Comparison of ENCODE assay signal across 17 cellular contexts in genomic region chr22:20397498-20397897, GRCh38. TPM values are rescaled to one million over a fixed set of nuclear protein-coding genes. Genes with fewer than 3 reads are reported as not detected.
DNase-seq lines count a peak whose midpoint lies in the region; ATAC-seq, FAIRE-seq and TF ChIP-seq lines count a peak whose summit lies in the region.
"Had no signal": no experiment of that assay in that cellular context is flagged by ENCODE, and none has a peak within 500 bp of the region (broad histone marks: within the 10 kb centered on the region; RNA-seq: fewer than 3 reads in every experiment).

No MANE protein-coding gene starts in this region.

- no peaks in the 10 kb centered on the region for H3K27me3 Mint-ChIP-seq in CD4-positive, alpha-beta T cell
- H3K27me3 Mint-ChIP-seq: B cell; CD4-positive, alpha-beta memory T cell had no signal

- no peak for DNase-seq in CD4-positive, alpha-beta T cell
- DNase-seq in K562 (ENCODE audit: extremely low read depth in 1 of 4, low spot score in 3 of 4) (no peak), HAP-1 (ENCODE audit: low spot score in 2 of 2) (no peak), NCI-H446 (lab: John Stamatoyannopoulos, UW) (no peak)
- no peak for DNase-seq in stimulated activated naive CD8-positive, alpha-beta T cell treated with anti-CD3 and anti-CD28 coated beads, Interleukin-15, Interleukin-2, amounts not matched to agents 100 U/mL and 50 U/mL, for 24 hours
- DNase-seq: CD4-positive, alpha-beta memory T cell; DMS153; DMS79; GDM1; GOT3; H7 had no signal

- no peak overlapping the region for H3K4me2 ChIP-seq in K562 (ENCODE audit: insufficient read depth, low read length)
- H3K4me2 ChIP-seq in neural cell (ENCODE audit: low read length) = peak overlapping the region; percentile 15

- BruUV-seq in K562 (replicated peaks; lab: Mats Ljungman, UMichigan) = no TSS peak

- H3K36me3 ChIP-seq in K562 (ENCODE audit: control insufficient read depth, insufficient read depth, low read length) (peaks cover 25% of the 10 kb centered on the region; the same call in 2 of the 3 replicates), neural cell (ENCODE audit: insufficient read depth, low read length) (no peaks in the 10 kb centered on the region), HAP-1 (replicated peaks) (peaks cover 3% of the 10 kb centered on the region)

- H2AFZ ChIP-seq in K562 (ENCODE audit: low read depth, low read length) = no peak overlapping the region
- no peak overlapping the region for H2AFZ ChIP-seq in neural cell (ENCODE audit: low read depth, low read length)

- peaks cover 5% of the 10 kb centered on the region for H3K9me1 ChIP-seq in K562 (ENCODE audit: control insufficient read depth, insufficient read depth, low read length)

- no peaks in the 10 kb centered on the region for H3K9me3 Mint-ChIP-seq in CD4-positive, alpha-beta T cell
- H3K9me3 Mint-ChIP-seq: CD4-positive, alpha-beta memory T cell had no signal

- CTCF ChIA-PET in CD4-positive, alpha-beta T cell (lab: Charles Lee) = no interaction called here
- CTCF ChIA-PET in K562 (lab: Yijun Ruan, JAX; ENCODE audit: low intra/inter-chr PET ratio) = no interaction called here

- no peak for TF ChIP-seq POLR2A in K562 (conservative IDR thresholded peaks at IDR 0.05)

- peak overlapping the region; percentile 9 for H3K4me3 Mint-ChIP-seq in CD4-positive, alpha-beta T cell
- H3K4me3 Mint-ChIP-seq: B cell had no signal

- WGBS in K562 (ENCODE audit: insufficient coverage, low coverage, missing lambda C conversion rate) = 37% methylated on average over 2 of the region's 2 CpGs

- no peak overlapping the region for H3K27ac Mint-ChIP-seq in CD4-positive, alpha-beta T cell
- H3K27ac Mint-ChIP-seq: B cell had no signal

- H3K79me2 ChIP-seq in K562 (ENCODE audit: control insufficient read depth, insufficient read depth, low read length) = peaks cover 17% of the 10 kb centered on the region
- peaks cover 50% of the 10 kb centered on the region for H3K79me2 ChIP-seq in neural cell (replicated peaks; ENCODE audit: insufficient read depth, low read length)

- intact Hi-C loops in CD4-positive, alpha-beta T cell (cut with DNase I, micrococcal nuclease) = loop anchor here in 1 of 2 experiments (10.0 kb wide), 2 partner anchors 283 to 383 kb away; partner anchors contain the start of genes ARVCF, RANBP1 and TRMT2A
- intact Hi-C loops in K562 (cut with micrococcal nuclease) = no loop called here

- no peak for TF ChIP-seq RAD21 in K562 (CRISPR knock-in tag; conservative IDR thresholded peaks at IDR 0.05 in 1 of 2, IDR thresholded peaks at IDR 0.05 in 1 of 2)
- no peak for TF ChIP-seq RAD21 in neural cell (conservative IDR thresholded peaks at IDR 0.05)

- no peaks in the 10 kb centered on the region for H3K9me2 ChIP-seq in neural cell (ENCODE audit: insufficient read depth, low read length)

- H3K9me3 ChIP-seq in CD4-positive, alpha-beta T cell (ENCODE audit: control insufficient read depth, low read length) = no peaks in the 10 kb centered on the region
- H3K9me3 ChIP-seq in K562 (replicated peaks; ENCODE audit: control insufficient read depth, insufficient read depth, low read depth, low read length) (peaks cover 3% of the 10 kb centered on the region; the same call in 1 of the 2 replicates), neural cell (ENCODE audit: low read length) (no peaks in the 10 kb centered on the region), HAP-1 (no peaks in the 10 kb centered on the region)

- ATAC-seq in CD4-positive, alpha-beta T cell (ENCODE audit: poor library complexity) = no peak
- ATAC-seq in K562 = no peak
- ATAC-seq in stimulated activated naive CD8-positive, alpha-beta T cell treated with anti-CD3 and anti-CD28 coated beads, Interleukin-15, Interleukin-2, amounts not matched to agents 100 U/mL and 50 U/mL, for 24 hours = no peak

- H3K36me3 Mint-ChIP-seq in CD4-positive, alpha-beta T cell (ENCODE audit: low read depth) = peaks cover 10% of the 10 kb centered on the region

- no peak overlapping the region for H3K9ac ChIP-seq in K562 (ENCODE audit: insufficient read depth in 1 of 2, low read depth in 2 of 2, low read length in 2 of 2)
- H3K9ac ChIP-seq in neural cell (ENCODE audit: low read length) = no peak overlapping the region

- peaks cover 3% of the 10 kb centered on the region for H3F3A ChIP-seq in neural cell (ENCODE audit: insufficient read depth, low read length, poor library complexity, severe bottlenecking)

- peaks cover 16 to 33% of the 10 kb centered on the region in 2 experiments for H3K4me1 ChIP-seq in K562 (replicated peaks in 1 of 2; ENCODE audit: control insufficient read depth in 2 of 2, insufficient read depth in 2 of 2, low read length in 2 of 2)
- H3K4me1 ChIP-seq in HAP-1 = peaks cover 22% of the 10 kb centered on the region

- no peaks in the 10 kb centered on the region for H3K27me3 ChIP-seq in CD4-positive, alpha-beta T cell (ENCODE audit: control insufficient read depth, insufficient read depth, low read length)
- H3K27me3 ChIP-seq in K562 (ENCODE audit: control insufficient read depth in 2 of 2, insufficient read depth in 2 of 2, low read length in 2 of 2) = no peaks in the 10 kb centered on the region
- H3K27me3 ChIP-seq in neural cell (ENCODE audit: insufficient read depth, low read depth, low read length) = no peaks in the 10 kb centered on the region
- H3K27me3 ChIP-seq in HAP-1 (ENCODE audit: low read depth) = no peaks in the 10 kb centered on the region

- POLR2A ChIA-PET in CD4-positive, alpha-beta T cell (lab: Charles Lee) = no interaction called here
- POLR2A ChIA-PET in K562 (lab: Yijun Ruan, JAX) = interaction anchor here (6.3 to 7.0 kb wide), 2 partner anchors 9 to 17 kb away, joined by 62 to 84 read pairs; no protein-coding TSS in a partner anchor

- H3K27ac ChIP-seq in CD4-positive, alpha-beta T cell (ENCODE audit: low read depth, low read length) = no peak overlapping the region
- H3K27ac ChIP-seq in K562 (ENCODE audit: extremely low read depth, low read depth, low read length) (no peak overlapping the region), neural cell (ENCODE audit: low read length) (no peak overlapping the region)
- H3K27ac ChIP-seq: C4-2B, HL-60 had no signal

- in situ Hi-C loops in K562 (cut with MboI) (loop anchor here (10.0 kb wide), 1 partner anchor 53 kb away; no protein-coding TSS in a partner anchor), HAP-1 (cut with MboI; ENCODE audit: low sequenced_read_pairs) (no loop called here)

- TF ChIP-seq CTCF in CD4-positive, alpha-beta T cell (IDR thresholded peaks at IDR 0.05) = no peak
- TF ChIP-seq CTCF in K562 (IDR thresholded peaks at IDR 0.05 in 2 of 3, conservative IDR thresholded peaks at IDR 0.05 in 1 of 3; ENCODE audit: insufficient read depth in 2 of 3, low read depth in 1 of 3, low read length in 3 of 3) = no peak
- no peak for TF ChIP-seq CTCF in neural cell (IDR thresholded peaks at IDR 0.05; ENCODE audit: poor library complexity, severe bottlenecking)

- H4K20me1 ChIP-seq in K562 (replicated peaks; ENCODE audit: control insufficient read depth, insufficient read depth, low read length) (0 out of 2 replicates have a peak, but pooled peaks cover 6% of the 10 kb centered on the region), neural cell (ENCODE audit: insufficient read depth) (peaks cover 4% of the 10 kb centered on the region)

- H3K4me1 Mint-ChIP-seq in CD4-positive, alpha-beta T cell (ENCODE audit: low read depth) = peaks cover 35% of the 10 kb centered on the region

- no peak for FAIRE-seq in K562 (lab: Jason Lieb, UNC)
- FAIRE-seq: GM12892, GM18507 had no signal

- TF ChIP-seq EP300 in K562 (IDR thresholded peaks at IDR 0.05; ENCODE audit: low read length) (no peak), neural cell (conservative IDR thresholded peaks at IDR 0.05; ENCODE audit: poor library complexity, severe bottlenecking) (no peak)

- H3K4me3 ChIP-seq in K562 (no peak overlapping the region), neural cell (ENCODE audit: low read length) (peak overlapping the region; percentile 100), HAP-1 (no peak overlapping the region)

RNA-seq across cellular contexts. Expression of gene ZNF74, which starts 3.5 kb away (rescaled TPM):
- total RNA-seq in CD4-positive, alpha-beta T cell = 1 to 10 TPM; 1.7 to 2.3 TPM
- 36.8 and 68.2 TPM in 2 replicates for total RNA-seq in K562 (2011; cell fraction: chromatin; rRNA removed; ENCODE audit: low replicate concordance)
- 55.4 and 63.2 TPM in 2 replicates for total RNA-seq in K562 (2011; cell fraction: nucleolus; rRNA removed)
- total RNA-seq in K562 (2011; cell fraction: nucleoplasm; rRNA removed) = 50.2 and 53.7 TPM in 2 replicates
- total RNA-seq in K562 (2014; rRNA removed) (49.2 and 56.7 TPM in 2 replicates), K562 (2014; rRNA removed; fragmentation: Illumina TruSeq; extraction: Trizol) (17.4 and 20.5 TPM in 2 replicates), K562 (2015; rRNA removed; fragmentation: Illumina TruSeq; extraction: Trizol) (31.5 and 32.5 TPM in 2 replicates), K562 (2021) (53.5 and 55.7 TPM in 2 replicates)
- polyA plus RNA-seq in K562 (2011; rRNA removed) (33.8 and 49.7 TPM in 2 replicates), K562 (2014; fragmentation: Illumina TruSeq; extraction: Trizol) (22.8 and 24.5 TPM in 2 replicates), K562 (2014; fragmentation: Nextera tagmentation; extraction: Ambion mirVana) (1 to 10 TPM; 2.4 to 3.7 TPM), K562 (2014; rRNA removed) (37.1 and 62.8 TPM in 2 replicates), neural cell (75.6 and 79.5 TPM in 2 replicates)
- 56.9 and 67.4 TPM in 2 replicates for polyA plus RNA-seq in K562 (2011; cell fraction: cytosol; rRNA removed)
- polyA plus RNA-seq in K562 (2011; cell fraction: nucleus; rRNA removed) = 42.8 and 56.1 TPM in 2 replicates
- polyA plus RNA-seq in K562 (2012) = 31.5 and 39.9 TPM in 2 replicates
- 32.6 and 33.0 TPM in 2 replicates for polyA minus RNA-seq in K562 (2011; rRNA and poly(A)+ RNA removed)
- 39.3 and 58.2 TPM in 2 replicates for polyA minus RNA-seq in K562 (2011; cell fraction: cytosol; rRNA and poly(A)+ RNA removed)
- 23.6 and 28.3 TPM in 2 replicates for polyA minus RNA-seq in K562 (2011; cell fraction: nucleus; rRNA and poly(A)+ RNA removed)
- polyA minus RNA-seq in neural cell = 77.1 and 90.8 TPM in 2 replicates

RNA-seq across cellular contexts. Expression of gene SCARF2, which starts 40.1 kb away (rescaled TPM):
- total RNA-seq in CD4-positive, alpha-beta T cell = 1 to 10 TPM; 2.5 to 3.1 TPM
- 0.65 TPM in 1 of 2 replicates, not detected in the other for total RNA-seq in K562 (2011; cell fraction: chromatin; rRNA removed; ENCODE audit: low replicate concordance)
- 0.50 and 0.92 TPM in 2 replicates for total RNA-seq in K562 (2011; cell fraction: nucleolus; rRNA removed)
- total RNA-seq in K562 (2011; cell fraction: nucleoplasm; rRNA removed) = 0.15 TPM in 2 replicates
- total RNA-seq in K562 (2014; rRNA removed) (0.20 and 0.32 TPM in 2 replicates), K562 (2014; rRNA removed; fragmentation: Illumina TruSeq; extraction: Trizol) (not detected in 2 replicates), K562 (2015; rRNA removed; fragmentation: Illumina TruSeq; extraction: Trizol) (not detected in 2 replicates), K562 (2021) (0.13 and 0.29 TPM in 2 replicates)
- polyA plus RNA-seq in K562 (2011; rRNA removed) (0.06 and 0.26 TPM in 2 replicates), K562 (2014; fragmentation: Illumina TruSeq; extraction: Trizol) (not detected in 2 replicates), K562 (2014; fragmentation: Nextera tagmentation; extraction: Ambion mirVana) (not detected), K562 (2014; rRNA removed) (0.13 and 0.23 TPM in 2 replicates), neural cell (3.4 and 5.0 TPM in 2 replicates)
- 0.15 and 0.25 TPM in 2 replicates for polyA plus RNA-seq in K562 (2011; cell fraction: cytosol; rRNA removed)
- polyA plus RNA-seq in K562 (2011; cell fraction: nucleus; rRNA removed) = 0.61 and 0.65 TPM in 2 replicates
- 0.21 and 1.3 TPM in 2 replicates for polyA plus RNA-seq in K562 (2012)
- not detected in 2 replicates for polyA minus RNA-seq in K562 (2011; rRNA and poly(A)+ RNA removed)
- polyA minus RNA-seq in K562 (2011; cell fraction: cytosol; rRNA and poly(A)+ RNA removed) = not detected in 2 replicates
- polyA minus RNA-seq in K562 (2011; cell fraction: nucleus; rRNA and poly(A)+ RNA removed) = 0.22 and 0.27 TPM in 2 replicates
- polyA minus RNA-seq in neural cell = 1.9 and 2.9 TPM in 2 replicates

Comparison
In these comparisons a context has a peak if more than half of its experiments do, and no peak if none do; other contexts are left out.
1. RNA of gene ZNF74, which starts 3.5 kb away (total RNA-seq): 17.4 to 68.2 TPM in K562; 1.7 to 2.3 TPM in CD4-positive, alpha-beta T cell; every median in the first group is over 4 times any median in the second.